1 cellular context compared by ENCODE assay signal in genomic region chr1:225763815-225764548, GRCh38.
TF ChIP-seq lines count a peak whose summit lies in the region.

No MANE protein-coding gene starts in this region.

TF ChIP-seq in H1, 55 proteins besides CTCF, POLR2A, EP300 and RAD21:
- TF ChIP-seq CBX8 (IDR thresholded peaks at IDR 0.05; ENCODE audit: borderline replicate concordance, low read depth, low read length) (no peak), TCF12 (IDR thresholded peaks at IDR 0.05; ENCODE audit: low read depth, low read length) (no peak), JUND (IDR thresholded peaks at IDR 0.05; ENCODE audit: low read length) (no peak), SP2 (IDR thresholded peaks at IDR 0.05; ENCODE audit: low read length) (no peak), ZNF274 (IDR thresholded peaks at IDR 0.05; ENCODE audit: borderline replicate concordance, extremely low read depth, low read length) (no peak), CTBP2 (IDR thresholded peaks at IDR 0.05; ENCODE audit: borderline replicate concordance, insufficient read depth, insufficient read length, low read length) (no peak), ATF2 (IDR thresholded peaks at IDR 0.05; ENCODE audit: low read length) (no peak), POU5F1 (IDR thresholded peaks at IDR 0.05; ENCODE audit: low read depth, low read length) (no peak), SIRT6 (IDR thresholded peaks at IDR 0.05; ENCODE audit: low read length) (no peak), RXRA (IDR thresholded peaks at IDR 0.05; ENCODE audit: insufficient read depth, low read depth, low read length) (no peak)
TF ChIP-seq in H1: peak in this region for 0.
